In genomic region chr22:29307658-29308147, GRCh38 we compare ENCODE assay signal across 8 cellular contexts. TPM values are rescaled to one million over a fixed set of nuclear protein-coding genes. Genes with fewer than 3 reads are reported as not detected.
DNase-seq lines count a peak whose midpoint lies in the region; ATAC-seq and TF ChIP-seq lines count a peak whose summit lies in the region.

No MANE protein-coding gene starts in this region.

- H4K20me1 ChIP-seq in PC-3 (ENCODE audit: low read length), result no peaks in the 10 kb centered on the region

- WGBS in neuronal stem cell (ENCODE audit: extremely low coverage in 2 of 2, insufficient read length in 2 of 2, insufficient replicate concordance in 1 of 2), 2 donors, result no CpG with 5 or more reads among the region's 17 CpGs

- ATAC-seq in CD4-positive, CD25-positive, alpha-beta regulatory T cell (ENCODE audit: low read depth in 2 of 2), result no peak
- ATAC-seq in PC-3, result no peak
- ATAC-seq in GM21526 (IDR thresholded peaks at IDR 0.05; ENCODE audit: low FRiP score, unreplicated experiment), result no peak
- ATAC-seq in HG03521 (IDR thresholded peaks at IDR 0.05; ENCODE audit: unreplicated experiment), result no peak

- POLR2A ChIA-PET in PC-3 (lab: Charles Lee; ENCODE audit: unreplicated experiment), result no interaction called here

- peaks cover 2% of the 10 kb centered on the region for H3K27me3 ChIP-seq in CD4-positive, CD25-positive, alpha-beta regulatory T cell (ENCODE audit: control insufficient read depth, insufficient read depth, low read length)
- H3K27me3 ChIP-seq in PC-3 (ENCODE audit: low read length), result no peaks in the 10 kb centered on the region
- peaks cover 0 to 5% (median 0%) of the 10 kb centered on the region in 3 experiments for H3K27me3 ChIP-seq in neuronal stem cell (ENCODE audit: control insufficient read depth in 3 of 3, insufficient read depth in 3 of 3, low read depth in 1 of 3, low read length in 3 of 3)

- H3K9ac ChIP-seq in PC-3 (ENCODE audit: low read length), result peak overlapping the region; percentile 89
- peak overlapping the region; percentile 82 for H3K9ac ChIP-seq in neuronal stem cell (ENCODE audit: low read depth, low read length, poor library complexity)

- H2BK120ac ChIP-seq in neuronal stem cell (ENCODE audit: low read depth, low read length), result peak overlapping the region; percentile 24

- BruUV-seq in PC-3 (replicated peaks; lab: Mats Ljungman, UMichigan), result TSS peak; percentile 22

- no peak overlapping the region for H3K27ac ChIP-seq in CD4-positive, CD25-positive, alpha-beta regulatory T cell (ENCODE audit: insufficient read depth, low read length, poor library complexity, severe bottlenecking)
- H3K27ac ChIP-seq in PC-3 (ENCODE audit: low read length) (peak overlapping the region; percentile 97), neuronal stem cell (replicated peaks; ENCODE audit: low read length) (no peak overlapping the region)

- H3K4me3 Mint-ChIP-seq in CD4-positive, CD25-positive, alpha-beta regulatory T cell, result peak overlapping the region; percentile 43 to 84 (median 70)

- TF ChIP-seq CTCF in PC-3 (conservative IDR thresholded peaks at IDR 0.05; ENCODE audit: low read depth, low read length) (no peak), epithelial cell of proximal tubule (conservative IDR thresholded peaks at IDR 0.05; ENCODE audit: low read depth, low read length) (no peak)

- H4K8ac ChIP-seq in neuronal stem cell (ENCODE audit: low read depth, low read length), result no peak overlapping the region

- H3K23ac ChIP-seq in neuronal stem cell (ENCODE audit: low read depth, low read length, poor library complexity), result peak overlapping the region; percentile 86

- peak overlapping the region; percentile 78 for H2AK5ac ChIP-seq in neuronal stem cell (ENCODE audit: low read depth, low read length)

- peak overlapping the region; percentile 87 for H2BK5ac ChIP-seq in neuronal stem cell (ENCODE audit: low read length)

- H3K9me3 Mint-ChIP-seq in CD4-positive, CD25-positive, alpha-beta regulatory T cell, result peaks cover 0 to 4% (median 0%) of the 10 kb centered on the region in 7 donors

- intact Hi-C loops in PC-3 (cut with micrococcal nuclease), result loop anchor here (2.0 to 5.0 kb wide), 2 partner anchors 39 to 40 kb away; partner anchors contain the start of gene EWSR1

- H3K4me3 ChIP-seq in CD4-positive, CD25-positive, alpha-beta regulatory T cell (ENCODE audit: low read depth, low read length), result no peak overlapping the region
- H3K4me3 ChIP-seq in PC-3 (ENCODE audit: low read length) (peak overlapping the region; percentile 79), epithelial cell of proximal tubule (ENCODE audit: low read depth, low read length) (peak overlapping the region; percentile 92), neuronal stem cell (ENCODE audit: low read length in 2 of 2) (peak overlapping the region; percentile 59 to 81)

- no peaks in the 10 kb centered on the region for H3K36me3 Mint-ChIP-seq in CD4-positive, CD25-positive, alpha-beta regulatory T cell

- no peaks in the 10 kb centered on the region for H3K36me3 ChIP-seq in CD4-positive, CD25-positive, alpha-beta regulatory T cell (ENCODE audit: control insufficient read depth, insufficient read depth, low read length)
- H3K36me3 ChIP-seq in PC-3 (ENCODE audit: low read depth, low read length) (no peaks in the 10 kb centered on the region), neuronal stem cell (replicated peaks in 1 of 2; ENCODE audit: control insufficient read depth in 2 of 2, insufficient read depth in 2 of 2, low read length in 2 of 2) (no peaks in the 10 kb centered on the region)

- peaks cover 21% of the 10 kb centered on the region for H3K4me1 ChIP-seq in CD4-positive, CD25-positive, alpha-beta regulatory T cell (ENCODE audit: control insufficient read depth, insufficient read depth, low read length, poor library complexity, severe bottlenecking)
- H3K4me1 ChIP-seq in PC-3 (ENCODE audit: insufficient read depth, low read length) (peaks cover 37% of the 10 kb centered on the region), neuronal stem cell (ENCODE audit: control insufficient read depth in 2 of 2, insufficient read depth in 1 of 2, low read depth in 1 of 2, low read length in 2 of 2) (peaks cover 22 to 28% of the 10 kb centered on the region in 2 donors)

- H3K14ac ChIP-seq in neuronal stem cell (ENCODE audit: low read length), result peak overlapping the region; percentile 84

- CTCF ChIA-PET in PC-3 (lab: Charles Lee), result no interaction called here

- peak overlapping the region; percentile 47 for H2BK12ac ChIP-seq in neuronal stem cell (ENCODE audit: low read length)

- DNase-seq in CD4-positive, CD25-positive, alpha-beta regulatory T cell, result no peak
- peak; percentile 18 for DNase-seq in PC-3
- no peak for DNase-seq in epithelial cell of proximal tubule (ENCODE audit: low read depth)
- no peak for DNase-seq in neuronal stem cell (ENCODE audit: low spot score)
- no peak for DNase-seq in NCI-H226
- no peak for DNase-seq in SHP77 treated with DMSO at 0.1 percent for 48 hours (lab: John Stamatoyannopoulos, UW)

- H3K27ac Mint-ChIP-seq in CD4-positive, CD25-positive, alpha-beta regulatory T cell, result no peak overlapping the region

- no peaks in the 10 kb centered on the region for H3K9me3 ChIP-seq in CD4-positive, CD25-positive, alpha-beta regulatory T cell (ENCODE audit: control insufficient read depth in 2 of 2, low read length in 2 of 2)
- H3K9me3 ChIP-seq in PC-3 (ENCODE audit: low read length) (no peaks in the 10 kb centered on the region), neuronal stem cell (replicated peaks in 1 of 2; ENCODE audit: control insufficient read depth in 2 of 2, insufficient read depth in 1 of 2, low read depth in 1 of 2, low read length in 2 of 2) (no peaks in the 10 kb centered on the region)

- no peak overlapping the region for H3K4ac ChIP-seq in neuronal stem cell (ENCODE audit: low read length)

- H3K4me2 ChIP-seq in PC-3 (ENCODE audit: low read length) (peak overlapping the region; percentile 89), neuronal stem cell (ENCODE audit: insufficient read depth, low read length, poor library complexity, severe bottlenecking) (no peak overlapping the region)

- H2AFZ ChIP-seq in PC-3 (ENCODE audit: low read length) (0 out of 2 replicates have a peak overlapping the region, but pooled peaks have one; percentile 29), neuronal stem cell (ENCODE audit: low read length) (peak overlapping the region; percentile 99)

- H4K91ac ChIP-seq in neuronal stem cell (ENCODE audit: low read depth, low read length, poor library complexity), result no peak overlapping the region

- peaks cover 32% of the 10 kb centered on the region for H3K79me2 ChIP-seq in PC-3 (ENCODE audit: low read length)

- H3K9me2 ChIP-seq in PC-3 (replicated peaks; ENCODE audit: low read length), result no peaks in the 10 kb centered on the region

- peak overlapping the region; percentile 76 for H3K18ac ChIP-seq in neuronal stem cell (ENCODE audit: low read length)

- peak overlapping the region; percentile 99 for H2BK15ac ChIP-seq in neuronal stem cell (ENCODE audit: low read length)

- peaks cover 41% of the 10 kb centered on the region for H3K27me3 Mint-ChIP-seq in CD4-positive, CD25-positive, alpha-beta regulatory T cell

- H3K4me1 Mint-ChIP-seq in CD4-positive, CD25-positive, alpha-beta regulatory T cell, result peaks cover 0 to 10% (median 2%) of the 10 kb centered on the region in 4 donors

- peaks cover 4% of the 10 kb centered on the region for H3K79me1 ChIP-seq in neuronal stem cell (ENCODE audit: low read depth, low read length)

- H3F3A ChIP-seq in PC-3 (ENCODE audit: low read length, unreplicated experiment), result no peaks in the 10 kb centered on the region

RNA-seq across cellular contexts. Expression of gene GAS2L1, which starts 1.3 kb away (rescaled TPM):
- total RNA-seq in CD4-positive, CD25-positive, alpha-beta regulatory T cell, result 1.8 TPM
- under 1 TPM in 1 of 4 donors, not detected in 3; 0.22 TPM for polyA plus RNA-seq in CD4-positive, CD25-positive, alpha-beta regulatory T cell
- 58.4 and 75.7 TPM in 2 replicates for total RNA-seq in PC-3 (2014; rRNA removed)
- total RNA-seq in epithelial cell of proximal tubule, result 31.4 and 34.9 TPM in 2 replicates
- 7.7 TPM for polyA plus RNA-seq in neuronal stem cell (2013, experiment 1 of 2)
- polyA plus RNA-seq in neuronal stem cell (2013, experiment 2 of 2), result 7.4 TPM

RNA-seq across cellular contexts. Expression of gene RASL10A, which starts 7.8 kb away (rescaled TPM):
- total RNA-seq in CD4-positive, CD25-positive, alpha-beta regulatory T cell, result not detected
- not detected for polyA plus RNA-seq in CD4-positive, CD25-positive, alpha-beta regulatory T cell
- total RNA-seq in PC-3 (2014; rRNA removed), result 1.4 TPM in 1 of 2 replicates, not detected in the other
- 0.12 TPM in 1 of 2 replicates, not detected in the other for total RNA-seq in epithelial cell of proximal tubule
- 0.56 TPM for polyA plus RNA-seq in neuronal stem cell (2013, experiment 1 of 2)
- 0.53 TPM for polyA plus RNA-seq in neuronal stem cell (2013, experiment 2 of 2)

RNA-seq across cellular contexts. Expression of gene EWSR1, which starts 39.6 kb away (rescaled TPM):
- total RNA-seq in CD4-positive, CD25-positive, alpha-beta regulatory T cell, result 338 TPM
- polyA plus RNA-seq in CD4-positive, CD25-positive, alpha-beta regulatory T cell, result 100 to 1,000 TPM; 175 to 215 (median 194) TPM
- total RNA-seq in PC-3 (2014; rRNA removed) (288 and 321 TPM in 2 replicates), epithelial cell of proximal tubule (211 and 328 TPM in 2 replicates)
- polyA plus RNA-seq in neuronal stem cell (2013, experiment 1 of 2), result 271 TPM
- polyA plus RNA-seq in neuronal stem cell (2013, experiment 2 of 2), result 267 TPM

RNA-seq across cellular contexts. Expression of gene RHBDD3, which starts 39.9 kb away (rescaled TPM):
- 16.0 TPM for total RNA-seq in CD4-positive, CD25-positive, alpha-beta regulatory T cell
- 10 to 100 TPM in 2 of 4 donors, 1 to 10 TPM in 2; 6.5 to 11.4 (median 9.2) TPM for polyA plus RNA-seq in CD4-positive, CD25-positive, alpha-beta regulatory T cell
- total RNA-seq in PC-3 (2014; rRNA removed) (23.7 and 33.1 TPM in 2 replicates), epithelial cell of proximal tubule (28.2 and 36.0 TPM in 2 replicates)
- 25.1 TPM for polyA plus RNA-seq in neuronal stem cell (2013, experiment 1 of 2)
- 24.1 TPM for polyA plus RNA-seq in neuronal stem cell (2013, experiment 2 of 2)

Comparison
In these comparisons a context has a peak if more than half of its experiments do, and no peak if none do; other contexts are left out.
1. RNA of gene GAS2L1, which starts 1.3 kb away (total RNA-seq): 58.4 to 75.7 TPM in PC-3 and 31.4 to 34.9 TPM in epithelial cell of proximal tubule; 1.8 TPM in CD4-positive, CD25-positive, alpha-beta regulatory T cell (single experiment); every median in the first group is over 10 times any median in the second.